1 cellular context compared by ENCODE assay signal in the genomic region with DNA sequence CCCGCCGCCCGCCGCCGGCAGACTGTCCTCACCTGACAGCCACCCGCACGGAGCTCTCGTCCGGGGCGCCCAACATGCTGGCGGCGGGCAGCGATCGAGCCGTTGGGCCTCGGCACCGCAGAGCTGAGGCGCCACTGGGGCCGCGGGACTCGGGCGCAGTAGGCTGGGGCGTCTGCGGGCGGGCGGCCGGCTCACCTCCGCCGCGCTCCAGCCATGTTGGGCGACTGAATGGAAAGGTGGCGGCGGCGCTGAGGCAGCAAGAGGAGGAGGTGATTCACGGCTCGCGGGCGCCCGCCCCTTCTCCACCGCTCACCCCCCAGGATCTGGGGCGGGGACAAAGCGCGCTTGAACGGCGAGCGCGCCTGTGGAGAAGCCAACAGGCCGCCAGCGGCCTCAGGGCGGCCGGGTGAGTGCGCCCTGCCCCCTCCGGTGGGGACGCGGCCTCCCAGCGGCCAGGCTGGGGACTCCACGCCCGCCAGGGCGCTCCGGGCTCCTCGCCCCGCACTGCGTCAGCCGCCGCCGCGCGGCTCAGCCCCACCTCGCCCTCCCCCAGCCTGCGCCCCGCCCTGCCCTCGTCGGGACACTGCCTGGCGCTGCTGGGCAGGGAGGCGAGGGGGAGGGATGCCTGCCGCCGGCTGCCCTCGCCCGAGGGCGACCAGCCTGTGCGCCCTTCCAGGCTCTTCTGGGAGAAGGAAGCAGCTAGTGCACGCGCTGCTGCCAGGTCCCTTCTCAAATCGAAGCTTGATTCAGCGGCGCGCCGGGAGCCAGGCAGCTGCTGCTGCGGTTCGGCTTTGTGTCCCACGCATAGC.
TF ChIP-seq lines count a peak whose summit lies in the region.

A gene with protein sequence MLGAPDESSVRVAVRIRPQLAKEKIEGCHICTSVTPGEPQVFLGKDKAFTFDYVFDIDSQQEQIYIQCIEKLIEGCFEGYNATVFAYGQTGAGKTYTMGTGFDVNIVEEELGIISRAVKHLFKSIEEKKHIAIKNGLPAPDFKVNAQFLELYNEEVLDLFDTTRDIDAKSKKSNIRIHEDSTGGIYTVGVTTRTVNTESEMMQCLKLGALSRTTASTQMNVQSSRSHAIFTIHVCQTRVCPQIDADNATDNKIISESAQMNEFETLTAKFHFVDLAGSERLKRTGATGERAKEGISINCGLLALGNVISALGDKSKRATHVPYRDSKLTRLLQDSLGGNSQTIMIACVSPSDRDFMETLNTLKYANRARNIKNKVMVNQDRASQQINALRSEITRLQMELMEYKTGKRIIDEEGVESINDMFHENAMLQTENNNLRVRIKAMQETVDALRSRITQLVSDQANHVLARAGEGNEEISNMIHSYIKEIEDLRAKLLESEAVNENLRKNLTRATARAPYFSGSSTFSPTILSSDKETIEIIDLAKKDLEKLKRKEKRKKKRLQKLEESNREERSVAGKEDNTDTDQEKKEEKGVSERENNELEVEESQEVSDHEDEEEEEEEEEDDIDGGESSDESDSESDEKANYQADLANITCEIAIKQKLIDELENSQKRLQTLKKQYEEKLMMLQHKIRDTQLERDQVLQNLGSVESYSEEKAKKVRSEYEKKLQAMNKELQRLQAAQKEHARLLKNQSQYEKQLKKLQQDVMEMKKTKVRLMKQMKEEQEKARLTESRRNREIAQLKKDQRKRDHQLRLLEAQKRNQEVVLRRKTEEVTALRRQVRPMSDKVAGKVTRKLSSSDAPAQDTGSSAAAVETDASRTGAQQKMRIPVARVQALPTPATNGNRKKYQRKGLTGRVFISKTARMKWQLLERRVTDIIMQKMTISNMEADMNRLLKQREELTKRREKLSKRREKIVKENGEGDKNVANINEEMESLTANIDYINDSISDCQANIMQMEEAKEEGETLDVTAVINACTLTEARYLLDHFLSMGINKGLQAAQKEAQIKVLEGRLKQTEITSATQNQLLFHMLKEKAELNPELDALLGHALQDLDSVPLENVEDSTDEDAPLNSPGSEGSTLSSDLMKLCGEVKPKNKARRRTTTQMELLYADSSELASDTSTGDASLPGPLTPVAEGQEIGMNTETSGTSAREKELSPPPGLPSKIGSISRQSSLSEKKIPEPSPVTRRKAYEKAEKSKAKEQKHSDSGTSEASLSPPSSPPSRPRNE (N-terminal part only) (minus strand): TSS at position 226 of the 809 bp plus-strand sequence. CDS start 150 bp downstream, at position 76.

TF ChIP-seq in endothelial cell of umbilical vein, 7 proteins besides CTCF, POLR2A, EP300 and RAD21:
- TF ChIP-seq MYC (IDR thresholded peaks at IDR 0.05; ENCODE audit: low read depth, low read length) (no peak), EZH2 (IDR thresholded peaks at IDR 0.05; ENCODE audit: borderline replicate concordance, low read depth, low read length, severe bottlenecking) (no peak), JUN (IDR thresholded peaks at IDR 0.05; ENCODE audit: borderline replicate concordance, insufficient read depth, insufficient read length, low read depth) (no peak), FOS (IDR thresholded peaks at IDR 0.05; ENCODE audit: borderline replicate concordance, insufficient read depth, low read length) (peak; percentile 39), GATA2 (IDR thresholded peaks at IDR 0.05; ENCODE audit: insufficient read depth, insufficient read length, low read depth, low read length) (no peak), POLR2AphosphoS5 (IDR thresholded peaks at IDR 0.05; ENCODE audit: insufficient read depth, low read depth, low read length) (peak; percentile 73)
